23 cellular contexts compared by ENCODE assay signal in the genomic region with DNA sequence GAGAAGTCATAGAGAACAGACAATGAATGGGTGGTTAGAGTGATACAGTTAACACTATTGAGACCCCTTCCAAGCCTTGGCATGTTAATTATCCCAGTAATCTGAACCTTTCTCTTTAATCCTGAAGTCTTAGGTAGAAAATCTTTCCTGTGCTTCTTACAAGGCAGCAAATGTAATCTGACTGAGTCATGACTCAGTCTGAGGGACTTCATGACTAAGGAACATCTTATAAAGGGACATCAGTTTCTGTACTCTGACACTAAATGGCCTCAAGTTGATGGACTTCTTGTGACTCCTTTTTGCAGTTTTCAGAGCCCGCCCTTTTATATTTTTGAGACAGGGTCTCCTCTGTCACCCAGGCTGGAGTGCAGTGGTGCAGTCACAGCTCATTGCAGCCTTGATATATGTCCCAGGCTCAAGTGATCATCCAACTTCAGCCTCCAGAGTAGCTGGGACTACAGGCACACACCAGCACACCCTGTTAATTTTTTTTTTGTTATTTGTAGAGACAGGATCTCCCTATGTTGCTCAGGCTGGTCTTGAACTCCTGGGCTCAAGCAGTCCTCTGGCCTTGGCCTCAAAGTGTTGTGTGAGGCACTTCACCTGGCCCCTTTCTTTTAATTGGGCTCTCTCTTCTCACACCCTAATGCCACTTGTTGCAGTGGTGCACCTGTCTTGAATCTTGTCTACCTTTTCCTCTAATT. TPM values are rescaled to one million over a fixed set of nuclear protein-coding genes. Genes with fewer than 3 reads are reported as not detected.
DNase-seq lines count a peak whose midpoint lies in the region; ATAC-seq, FAIRE-seq and TF ChIP-seq lines count a peak whose summit lies in the region.
"Had no signal": no experiment of that assay in that cellular context is flagged by ENCODE, and none has a peak within 500 bp of the region (broad histone marks: within the 10 kb centered on the region; RNA-seq: fewer than 3 reads in every experiment).

No MANE protein-coding gene starts in this region.

- WGBS in K562 (ENCODE audit: insufficient coverage, low coverage, missing lambda C conversion rate) = 100% methylated on average over 1 of the region's 1 CpG

- peaks cover 5% of the 10 kb centered on the region; the same call in 1 of the 3 replicates for H3K79me2 ChIP-seq in K562 (ENCODE audit: control insufficient read depth, insufficient read depth, low read length)

- H3K9me3 ChIP-seq in K562 (replicated peaks; ENCODE audit: control insufficient read depth, insufficient read depth, low read depth, low read length) = no peaks in the 10 kb centered on the region
- H3K9me3 ChIP-seq: BE2C, esophagus muscularis mucosa, prostate gland had no signal

- TF ChIP-seq EP300 in K562 (IDR thresholded peaks at IDR 0.05; ENCODE audit: low read length) = no peak

- no peak overlapping the region for H3K4me3 Mint-ChIP-seq in activated CD4-positive, alpha-beta T cell treated with anti-CD3 and anti-CD28 coated beads, Interleukin-2, amount 10 ng/mL, durations not matched to agents 7 days and 5 days
- no peak overlapping the region for H3K4me3 Mint-ChIP-seq in stimulated activated effector memory CD8-positive, alpha-beta T cell treated with anti-CD3 and anti-CD28 coated beads, Interleukin-12 subunit alpha, Interleukin-12 subunit beta, amount 100 ng/mL, for 72 hours
- H3K4me3 Mint-ChIP-seq: activated naive CD4-positive, alpha-beta T cell treated with anti-CD3 and anti-CD28 coated beads, Interleukin-2, amount 50 U/mL, for 24 hours; activated T-cell treated with anti-CD3 and anti-CD28 coated beads, Interleukin-2, amount 50 U/mL, for 4 hours; stimulated activated memory B cell treated with anti-CD40 and anti-IgM and Interleukin-4, amounts not matched to agents 10 μg/mL and 1 μg/mL and 100 μg/mL, for 72 hours had no signal

- no peak for TF ChIP-seq CTCF in K562 (IDR thresholded peaks at IDR 0.05 in 2 of 3, conservative IDR thresholded peaks at IDR 0.05 in 1 of 3; ENCODE audit: insufficient read depth in 2 of 3, low read depth in 1 of 3, low read length in 3 of 3)

- no peaks in the 10 kb centered on the region; a peak in 1 of 5 replicates for H3K4me1 ChIP-seq in K562 (replicated peaks in 1 of 2; ENCODE audit: control insufficient read depth in 2 of 2, insufficient read depth in 2 of 2, low read length in 2 of 2)
- H3K4me1 ChIP-seq: BE2C, esophagus muscularis mucosa, prostate gland had no signal

- no peak overlapping the region for H2AFZ ChIP-seq in K562 (ENCODE audit: low read depth, low read length)

- no peak overlapping the region for H3K9ac ChIP-seq in K562 (ENCODE audit: insufficient read depth in 1 of 2, low read depth in 2 of 2, low read length in 2 of 2)

- ATAC-seq in K562 = peak; percentile 24
- ATAC-seq in stimulated activated effector memory CD8-positive, alpha-beta T cell treated with anti-CD3 and anti-CD28 coated beads, Interleukin-12 subunit alpha, Interleukin-12 subunit beta, amount 100 ng/mL, for 72 hours = no peak
- ATAC-seq: activated T-cell treated with anti-CD3 and anti-CD28 coated beads, Interleukin-2, amount 50 U/mL, for 4 hours; stimulated activated memory B cell treated with anti-CD40 and anti-IgM and Interleukin-4, amounts not matched to agents 10 μg/mL and 1 μg/mL and 100 μg/mL, for 72 hours had no signal

- POLR2A ChIA-PET in activated CD4-positive, alpha-beta T cell treated with anti-CD3 and anti-CD28 coated beads, Interleukin-2, amount 10 ng/mL, durations not matched to agents 7 days and 5 days (lab: Charles Lee) = no interaction called here
- POLR2A ChIA-PET in K562 (lab: Yijun Ruan, JAX) = interaction anchor here (0.6 to 3.1 kb wide), 6 partner anchors 8 to 258 kb away, joined by 3 to 23 read pairs (median 5); partner anchors contain the start of gene EXOSC3

- no peaks in the 10 kb centered on the region for H3K27me3 Mint-ChIP-seq in activated CD4-positive, alpha-beta T cell treated with anti-CD3 and anti-CD28 coated beads, Interleukin-2, amount 10 ng/mL, durations not matched to agents 7 days and 5 days
- H3K27me3 Mint-ChIP-seq: activated naive CD4-positive, alpha-beta T cell treated with anti-CD3 and anti-CD28 coated beads, Interleukin-2, amount 50 U/mL, for 24 hours; stimulated activated memory B cell treated with anti-CD40 and anti-IgM and Interleukin-4, amounts not matched to agents 10 μg/mL and 1 μg/mL and 100 μg/mL, for 72 hours had no signal

- intact Hi-C loops in K562 (cut with micrococcal nuclease) = no loop called here

- DNase-seq in activated CD4-positive, alpha-beta T cell treated with anti-CD3 and anti-CD28 coated beads, Interleukin-2, amount 10 ng/mL, durations not matched to agents 7 days and 5 days = no peak
- no peak for DNase-seq in activated CD4-positive, alpha-beta T cell treated with anti-CD3 and anti-CD28 coated beads, Interleukin-2, amount 50 U/mL, for 1 hour
- DNase-seq in HT1080 (ENCODE audit: low read depth) = peak; percentile 11
- no peak for DNase-seq in K562 (ENCODE audit: extremely low read depth in 1 of 4, low spot score in 3 of 4)
- no peak for DNase-seq in stimulated activated effector memory CD8-positive, alpha-beta T cell treated with anti-CD3 and anti-CD28 coated beads, Interleukin-12 subunit alpha, Interleukin-12 subunit beta, amount 100 ng/mL, for 72 hours (ENCODE audit: low spot score in 2 of 2)
- DNase-seq in NCI-H146 (lab: John Stamatoyannopoulos, UW) = no peak
- DNase-seq in NCI-H2227 treated with DMSO at 0.1 percent for 48 hours (lab: John Stamatoyannopoulos, UW) = no peak
- DNase-seq in NCI-H2196 (lab: John Stamatoyannopoulos, UW; ENCODE audit: unreplicated experiment) = no peak
- DNase-seq: activated CD4-positive, CD25-positive, alpha-beta regulatory T cell; activated CD8-positive, alpha-beta memory T cell treated with anti-CD3 and anti-CD28 coated beads for 24 hours; activated T-cell treated with anti-CD3 and anti-CD28 coated beads, Interleukin-2, amount 50 U/mL, for 4 hours; BE2C; effector CD8-positive, alpha-beta T cell; GOT3; islet precursor cell; NCI-H2171 treated with DMSO at 0.1 percent for 48 hours; NCI-H69; T1000 had no signal

- no peak for TF ChIP-seq RAD21 in K562 (CRISPR knock-in tag; conservative IDR thresholded peaks at IDR 0.05 in 1 of 2, IDR thresholded peaks at IDR 0.05 in 1 of 2)

- H3K9me1 ChIP-seq in K562 (ENCODE audit: control insufficient read depth, insufficient read depth, low read length) = no peaks in the 10 kb centered on the region

- peaks cover 74% of the 10 kb centered on the region for H3K36me3 ChIP-seq in K562 (ENCODE audit: control insufficient read depth, insufficient read depth, low read length)

- H3K36me3 Mint-ChIP-seq in activated CD4-positive, alpha-beta T cell treated with anti-CD3 and anti-CD28 coated beads, Interleukin-2, amount 10 ng/mL, durations not matched to agents 7 days and 5 days (ENCODE audit: low read depth) = peaks cover 61% of the 10 kb centered on the region
- H3K36me3 Mint-ChIP-seq in stimulated activated effector memory CD8-positive, alpha-beta T cell treated with anti-CD3 and anti-CD28 coated beads, Interleukin-12 subunit alpha, Interleukin-12 subunit beta, amount 100 ng/mL, for 72 hours = peaks cover 96% of the 10 kb centered on the region

- H3K4me3 ChIP-seq in K562 = no peak overlapping the region
- H3K4me3 ChIP-seq: esophagus muscularis mucosa, lung, prostate gland had no signal

- H3K27me3 ChIP-seq in K562 (ENCODE audit: control insufficient read depth in 2 of 2, insufficient read depth in 2 of 2, low read length in 2 of 2) = no peaks in the 10 kb centered on the region
- H3K27me3 ChIP-seq: BE2C, esophagus muscularis mucosa had no signal

- H4K20me1 ChIP-seq in K562 (replicated peaks; ENCODE audit: control insufficient read depth, insufficient read depth, low read length) = no peaks in the 10 kb centered on the region

- BruUV-seq in K562 (replicated peaks; lab: Mats Ljungman, UMichigan) = no TSS peak

- CTCF ChIA-PET in activated CD4-positive, alpha-beta T cell treated with anti-CD3 and anti-CD28 coated beads, Interleukin-2, amount 10 ng/mL, durations not matched to agents 7 days and 5 days (lab: Charles Lee) = interaction anchor here (0.6 to 0.7 kb wide), 2 partner anchors 13 to 17 kb away, joined by 3 read pairs; no protein-coding TSS in a partner anchor
- CTCF ChIA-PET in K562 (lab: Yijun Ruan, JAX; ENCODE audit: low intra/inter-chr PET ratio) = no interaction called here

- no peak for FAIRE-seq in K562 (lab: Jason Lieb, UNC)

- H3K4me2 ChIP-seq in K562 (ENCODE audit: insufficient read depth, low read length) = no peak overlapping the region

- H3K27ac ChIP-seq in K562 (ENCODE audit: extremely low read depth, low read depth, low read length) = no peak overlapping the region
- H3K27ac ChIP-seq: esophagus muscularis mucosa, prostate gland had no signal

- H3K9me3 Mint-ChIP-seq in activated CD4-positive, alpha-beta T cell treated with anti-CD3 and anti-CD28 coated beads, Interleukin-2, amount 10 ng/mL, durations not matched to agents 7 days and 5 days = no peaks in the 10 kb centered on the region
- H3K9me3 Mint-ChIP-seq in stimulated activated effector memory CD8-positive, alpha-beta T cell treated with anti-CD3 and anti-CD28 coated beads, Interleukin-12 subunit alpha, Interleukin-12 subunit beta, amount 100 ng/mL, for 72 hours = no peaks in the 10 kb centered on the region
- H3K9me3 Mint-ChIP-seq: activated naive CD4-positive, alpha-beta T cell treated with anti-CD3 and anti-CD28 coated beads, Interleukin-2, amount 50 U/mL, for 24 hours; activated T-cell treated with anti-CD3 and anti-CD28 coated beads, Interleukin-2, amount 50 U/mL, for 4 hours; stimulated activated memory B cell treated with anti-CD40 and anti-IgM and Interleukin-4, amounts not matched to agents 10 μg/mL and 1 μg/mL and 100 μg/mL, for 72 hours had no signal

- peaks cover 2% of the 10 kb centered on the region for H3K4me1 Mint-ChIP-seq in activated CD4-positive, alpha-beta T cell treated with anti-CD3 and anti-CD28 coated beads, Interleukin-2, amount 10 ng/mL, durations not matched to agents 7 days and 5 days
- no peaks in the 10 kb centered on the region for H3K4me1 Mint-ChIP-seq in stimulated activated effector memory CD8-positive, alpha-beta T cell treated with anti-CD3 and anti-CD28 coated beads, Interleukin-12 subunit alpha, Interleukin-12 subunit beta, amount 100 ng/mL, for 72 hours
- H3K4me1 Mint-ChIP-seq: stimulated activated memory B cell treated with anti-CD40 and anti-IgM and Interleukin-4, amounts not matched to agents 10 μg/mL and 1 μg/mL and 100 μg/mL, for 72 hours had no signal

- peak; percentile 64 for TF ChIP-seq POLR2A in K562 (conservative IDR thresholded peaks at IDR 0.05)

- in situ Hi-C loops in K562 (cut with MboI) = no loop called here

- H3K27ac Mint-ChIP-seq in activated CD4-positive, alpha-beta T cell treated with anti-CD3 and anti-CD28 coated beads, Interleukin-2, amount 10 ng/mL, durations not matched to agents 7 days and 5 days = peak overlapping the region; percentile 50
- H3K27ac Mint-ChIP-seq in stimulated activated effector memory CD8-positive, alpha-beta T cell treated with anti-CD3 and anti-CD28 coated beads, Interleukin-12 subunit alpha, Interleukin-12 subunit beta, amount 100 ng/mL, for 72 hours = peak overlapping the region; percentile 69
- H3K27ac Mint-ChIP-seq: activated naive CD4-positive, alpha-beta T cell treated with anti-CD3 and anti-CD28 coated beads, Interleukin-2, amount 50 U/mL, for 24 hours; stimulated activated memory B cell treated with anti-CD40 and anti-IgM and Interleukin-4, amounts not matched to agents 10 μg/mL and 1 μg/mL and 100 μg/mL, for 72 hours had no signal

RNA-seq across cellular contexts. Expression of gene EXOSC3, which starts 9.5 kb away (rescaled TPM):
- 10 to 100 TPM; 77.5 to 84.0 TPM for total RNA-seq in activated CD4-positive, alpha-beta T cell treated with anti-CD3 and anti-CD28 coated beads, Interleukin-2, amount 10 ng/mL, durations not matched to agents 7 days and 5 days
- 146 and 181 TPM in 2 replicates for total RNA-seq in HT1080 (2014; rRNA removed; shearing (Covaris generic))
- 83.3 and 89.5 TPM in 2 replicates for polyA plus RNA-seq in HT1080 (2015; cell fraction: cytosol; rRNA removed)
- 73.0 and 77.8 TPM in 2 replicates for polyA plus RNA-seq in HT1080 (2015; cell fraction: nucleus; rRNA removed)
- 91.8 and 156 TPM in 2 replicates for total RNA-seq in K562 (2011; cell fraction: chromatin; rRNA removed; ENCODE audit: low replicate concordance)
- total RNA-seq in K562 (2011; cell fraction: nucleolus; rRNA removed) = 73.7 and 92.2 TPM in 2 replicates
- 73.4 and 120 TPM in 2 replicates for total RNA-seq in K562 (2011; cell fraction: nucleoplasm; rRNA removed)
- total RNA-seq in K562 (2014; rRNA removed) (166 and 209 TPM in 2 replicates), K562 (2014; rRNA removed; fragmentation: Illumina TruSeq; extraction: Trizol) (130 and 137 TPM in 2 replicates), K562 (2015; rRNA removed; fragmentation: Illumina TruSeq; extraction: Trizol) (112 and 114 TPM in 2 replicates), K562 (2021) (146 and 151 TPM in 2 replicates)
- polyA plus RNA-seq in K562 (2011; rRNA removed) (50.1 and 85.4 TPM in 2 replicates), K562 (2014; fragmentation: Illumina TruSeq; extraction: Trizol) (79.3 and 90.4 TPM in 2 replicates), K562 (2014; fragmentation: Nextera tagmentation; extraction: Ambion mirVana) (10 to 100 TPM; 18.5 to 29.6 TPM), K562 (2014; rRNA removed) (215 and 266 TPM in 2 replicates)
- 45.0 and 109 TPM in 2 replicates for polyA plus RNA-seq in K562 (2011; cell fraction: cytosol; rRNA removed)
- polyA plus RNA-seq in K562 (2011; cell fraction: nucleus; rRNA removed) = 35.9 and 39.2 TPM in 2 replicates
- polyA plus RNA-seq in K562 (2012) = 45.6 and 99.5 TPM in 2 replicates
- 93.7 and 121 TPM in 2 replicates for polyA minus RNA-seq in K562 (2011; rRNA and poly(A)+ RNA removed)
- polyA minus RNA-seq in K562 (2011; cell fraction: cytosol; rRNA and poly(A)+ RNA removed) = 28.9 and 39.3 TPM in 2 replicates
- polyA minus RNA-seq in K562 (2011; cell fraction: nucleus; rRNA and poly(A)+ RNA removed) = 126 and 166 TPM in 2 replicates

RNA-seq across cellular contexts. Expression of gene TRMT10B, which starts 21.8 kb away (rescaled TPM):
- total RNA-seq in activated CD4-positive, alpha-beta T cell treated with anti-CD3 and anti-CD28 coated beads, Interleukin-2, amount 10 ng/mL, durations not matched to agents 7 days and 5 days = 10 to 100 TPM; 13.9 to 14.3 TPM
- 2.8 and 3.0 TPM in 2 replicates for total RNA-seq in HT1080 (2014; rRNA removed; shearing (Covaris generic))
- 5.0 and 6.7 TPM in 2 replicates for polyA plus RNA-seq in HT1080 (2015; cell fraction: cytosol; rRNA removed)
- polyA plus RNA-seq in HT1080 (2015; cell fraction: nucleus; rRNA removed) = 11.7 and 12.0 TPM in 2 replicates
- 16.3 and 23.4 TPM in 2 replicates for total RNA-seq in K562 (2011; cell fraction: chromatin; rRNA removed; ENCODE audit: low replicate concordance)
- 10.7 and 11.2 TPM in 2 replicates for total RNA-seq in K562 (2011; cell fraction: nucleolus; rRNA removed)
- total RNA-seq in K562 (2011; cell fraction: nucleoplasm; rRNA removed) = 13.5 and 20.9 TPM in 2 replicates
- 2.9 and 5.5 TPM in 2 replicates for total RNA-seq in K562 (2014; rRNA removed)
- total RNA-seq in K562 (2014; rRNA removed; fragmentation: Illumina TruSeq; extraction: Trizol) = 7.4 and 8.7 TPM in 2 replicates
- total RNA-seq in K562 (2015; rRNA removed; fragmentation: Illumina TruSeq; extraction: Trizol) = 5.8 and 6.3 TPM in 2 replicates
- total RNA-seq in K562 (2021) = 5.7 and 6.4 TPM in 2 replicates
- polyA plus RNA-seq in K562 (2011; rRNA removed) = 6.9 and 7.7 TPM in 2 replicates
- polyA plus RNA-seq in K562 (2011; cell fraction: cytosol; rRNA removed) = 1.6 and 4.1 TPM in 2 replicates
- 9.2 and 10.5 TPM in 2 replicates for polyA plus RNA-seq in K562 (2011; cell fraction: nucleus; rRNA removed)
- polyA plus RNA-seq in K562 (2012) = 8.7 and 10.4 TPM in 2 replicates
- polyA plus RNA-seq in K562 (2014; fragmentation: Illumina TruSeq; extraction: Trizol) = 11.5 and 13.4 TPM in 2 replicates
- 10 to 100 TPM in 1 of 2 experiments, 1 to 10 TPM in 1; 7.0 to 10.4 TPM for polyA plus RNA-seq in K562 (2014; fragmentation: Nextera tagmentation; extraction: Ambion mirVana)
- 8.0 and 9.3 TPM in 2 replicates for polyA plus RNA-seq in K562 (2014; rRNA removed)
- 6.5 and 7.7 TPM in 2 replicates for polyA minus RNA-seq in K562 (2011; rRNA and poly(A)+ RNA removed)
- 2.4 and 4.7 TPM in 2 replicates for polyA minus RNA-seq in K562 (2011; cell fraction: cytosol; rRNA and poly(A)+ RNA removed)
- 5.9 and 6.3 TPM in 2 replicates for polyA minus RNA-seq in K562 (2011; cell fraction: nucleus; rRNA and poly(A)+ RNA removed)

RNA-seq across cellular contexts. Expression of gene DCAF10, which starts 25.2 kb away (rescaled TPM):
- 10 to 100 TPM; 20.6 to 21.2 TPM for total RNA-seq in activated CD4-positive, alpha-beta T cell treated with anti-CD3 and anti-CD28 coated beads, Interleukin-2, amount 10 ng/mL, durations not matched to agents 7 days and 5 days
- total RNA-seq in HT1080 (2014; rRNA removed; shearing (Covaris generic)) = 5.2 and 10.8 TPM in 2 replicates
- polyA plus RNA-seq in HT1080 (2015; cell fraction: cytosol; rRNA removed) = 13.7 and 14.5 TPM in 2 replicates
- polyA plus RNA-seq in HT1080 (2015; cell fraction: nucleus; rRNA removed) = 12.1 and 15.9 TPM in 2 replicates
- 24.3 and 38.6 TPM in 2 replicates for total RNA-seq in K562 (2011; cell fraction: chromatin; rRNA removed; ENCODE audit: low replicate concordance)
- 17.5 and 24.1 TPM in 2 replicates for total RNA-seq in K562 (2011; cell fraction: nucleolus; rRNA removed)
- 29.1 and 45.7 TPM in 2 replicates for total RNA-seq in K562 (2011; cell fraction: nucleoplasm; rRNA removed)
- 9.4 and 12.5 TPM in 2 replicates for total RNA-seq in K562 (2014; rRNA removed)
- 18.8 and 21.0 TPM in 2 replicates for total RNA-seq in K562 (2014; rRNA removed; fragmentation: Illumina TruSeq; extraction: Trizol)
- total RNA-seq in K562 (2015; rRNA removed; fragmentation: Illumina TruSeq; extraction: Trizol) = 16.5 and 16.9 TPM in 2 replicates
- 21.1 and 21.4 TPM in 2 replicates for total RNA-seq in K562 (2021)
- polyA plus RNA-seq in K562 (2011; rRNA removed) = 40.1 and 52.5 TPM in 2 replicates
- polyA plus RNA-seq in K562 (2011; cell fraction: cytosol; rRNA removed) = 15.5 and 24.1 TPM in 2 replicates
- 22.8 and 31.0 TPM in 2 replicates for polyA plus RNA-seq in K562 (2011; cell fraction: nucleus; rRNA removed)
- 16.4 and 18.8 TPM in 2 replicates for polyA plus RNA-seq in K562 (2012)
- polyA plus RNA-seq in K562 (2014; fragmentation: Illumina TruSeq; extraction: Trizol) = 19.6 and 20.4 TPM in 2 replicates
- polyA plus RNA-seq in K562 (2014; fragmentation: Nextera tagmentation; extraction: Ambion mirVana) = 1 to 10 TPM; 6.8 to 7.4 TPM
- polyA plus RNA-seq in K562 (2014; rRNA removed) = 12.5 and 18.9 TPM in 2 replicates
- 81.9 and 89.5 TPM in 2 replicates for polyA minus RNA-seq in K562 (2011; rRNA and poly(A)+ RNA removed)
- polyA minus RNA-seq in K562 (2011; cell fraction: cytosol; rRNA and poly(A)+ RNA removed) = 22.8 and 24.7 TPM in 2 replicates
- 18.2 and 30.4 TPM in 2 replicates for polyA minus RNA-seq in K562 (2011; cell fraction: nucleus; rRNA and poly(A)+ RNA removed)
